3 cellular contexts compared by ENCODE assay signal in the genomic region with DNA sequence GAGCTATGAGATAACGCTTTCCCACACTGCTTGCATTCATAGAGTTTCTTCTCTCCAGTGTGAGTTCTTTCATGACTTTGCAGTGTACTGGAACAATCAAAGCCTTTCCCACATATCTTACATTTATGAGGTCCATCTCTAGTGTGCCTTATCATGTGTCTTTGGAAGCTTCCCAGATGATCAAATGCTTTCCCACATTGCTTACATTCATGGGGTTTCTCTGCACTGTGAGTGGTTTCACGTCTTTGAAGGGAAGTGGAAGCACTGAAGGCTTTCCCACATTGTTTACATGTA.
TF ChIP-seq lines count a peak whose summit lies in the region.

No MANE protein-coding gene starts in this region.

TF ChIP-seq in liver, 16 proteins besides CTCF, POLR2A, EP300 and RAD21:
- TF ChIP-seq, protein P1, sequence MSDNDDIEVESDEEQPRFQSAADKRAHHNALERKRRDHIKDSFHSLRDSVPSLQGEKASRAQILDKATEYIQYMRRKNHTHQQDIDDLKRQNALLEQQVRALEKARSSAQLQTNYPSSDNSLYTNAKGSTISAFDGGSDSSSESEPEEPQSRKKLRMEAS (IDR thresholded peaks at IDR 0.05): no peak
- TF ChIP-seq NR2F2 (IDR thresholded peaks at IDR 0.05): no peak
- no peak for TF ChIP-seq EGR1 (IDR thresholded peaks at IDR 0.05; ENCODE audit: low read depth in 2 of 2)
- TF ChIP-seq HNF4G (IDR thresholded peaks at IDR 0.05): no peak
- TF ChIP-seq YY1 (IDR thresholded peaks at IDR 0.05): no peak
- TF ChIP-seq TAF1 (conservative IDR thresholded peaks at IDR 0.05): no peak
- no peak for TF ChIP-seq JUND (IDR thresholded peaks at IDR 0.05)
- TF ChIP-seq FOXA1 (IDR thresholded peaks at IDR 0.05): no peak
- TF ChIP-seq FOXA2 (IDR thresholded peaks at IDR 0.05): no peak
- no peak for TF ChIP-seq HNF4A (conservative IDR thresholded peaks at IDR 0.05)
- no peak for TF ChIP-seq ZBTB33 (IDR thresholded peaks at IDR 0.05)
- no peak for TF ChIP-seq ATF3 (IDR thresholded peaks at IDR 0.05)

TF ChIP-seq in HepG2, 621 proteins besides CTCF, POLR2A, EP300 and RAD21:
- TF ChIP-seq ZNF549 (CRISPR knock-in tag; IDR thresholded peaks at IDR 0.05): no peak
- TF ChIP-seq, protein P2, sequence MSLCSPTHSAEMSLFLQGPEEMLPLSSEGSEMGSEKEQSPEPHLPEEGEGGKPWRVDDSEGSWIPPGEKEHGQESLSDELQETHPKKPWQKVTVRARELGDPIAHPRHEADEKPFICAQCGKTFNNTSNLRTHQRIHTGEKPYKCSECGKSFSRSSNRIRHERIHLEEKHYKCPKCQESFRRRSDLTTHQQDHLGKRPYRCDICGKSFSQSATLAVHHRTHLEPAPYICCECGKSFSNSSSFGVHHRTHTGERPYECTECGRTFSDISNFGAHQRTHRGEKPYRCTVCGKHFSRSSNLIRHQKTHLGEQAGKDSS (CRISPR knock-in tag; IDR thresholded peaks at IDR 0.05; ENCODE audit: borderline replicate concordance, low read depth): no peak
- TF ChIP-seq ZNF329 (CRISPR knock-in tag; IDR thresholded peaks at IDR 0.05; ENCODE audit: low read depth): no peak
- TF ChIP-seq ZNF234 (CRISPR knock-in tag; conservative IDR thresholded peaks at IDR 0.05): no peak
- no peak for TF ChIP-seq MAFF (IDR thresholded peaks at IDR 0.05; ENCODE audit: low read depth, low read length)
- no peak for TF ChIP-seq HHEX (CRISPR knock-in tag; IDR thresholded peaks at IDR 0.05)
TF ChIP-seq in HepG2: peak in this region for 0.

TF ChIP-seq in K562, 482 proteins besides CTCF, POLR2A, EP300 and RAD21:
- TF ChIP-seq ZNF75A (CRISPR knock-in tag; IDR thresholded peaks at IDR 0.05): 0 out of 2 replicates have a peak, but pooled peaks have one; percentile 6
- no peak for TF ChIP-seq ZNF24 (IDR thresholded peaks at IDR 0.05)
- no peak for TF ChIP-seq E2F8 (IDR thresholded peaks at IDR 0.05; ENCODE audit: low read depth, partially characterized antibody)
- TF ChIP-seq ZNF274 (IDR thresholded peaks at IDR 0.05; ENCODE audit: borderline replicate concordance, low read depth, low read length): peak; percentile 50; the same call in 1 of the 2 replicates
- no peak for TF ChIP-seq GATA2 (CRISPR knock-in tag; IDR thresholded peaks at IDR 0.05)
TF ChIP-seq in K562: peak in this region for 2.
